18 cellular contexts compared by ENCODE assay signal in the genomic region with DNA sequence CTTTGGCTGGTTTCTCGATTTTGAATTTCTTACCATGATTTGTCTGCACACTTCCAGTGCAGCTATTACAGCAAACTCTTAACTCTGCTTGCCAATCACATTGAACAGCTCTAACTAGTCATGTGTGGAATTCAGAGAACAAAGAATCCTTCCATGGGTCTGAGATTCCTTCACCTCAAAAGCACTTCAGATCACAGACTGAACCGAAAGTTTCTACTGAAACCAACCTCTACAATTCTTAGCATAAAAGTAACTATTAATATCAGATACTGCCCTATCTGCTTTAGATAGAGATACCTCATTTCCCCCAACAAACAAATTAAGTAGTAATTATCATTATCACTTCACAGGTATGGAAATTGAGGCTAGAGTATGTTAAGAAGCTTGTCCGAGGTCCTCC. TPM values are rescaled to one million over a fixed set of nuclear protein-coding genes. Genes with fewer than 3 reads are reported as not detected.
DNase-seq lines count a peak whose midpoint lies in the region; ATAC-seq and TF ChIP-seq lines count a peak whose summit lies in the region.
"Had no signal": no experiment of that assay in that cellular context is flagged by ENCODE, and none has a peak within 500 bp of the region (broad histone marks: within the 10 kb centered on the region; RNA-seq: fewer than 3 reads in every experiment).

No MANE protein-coding gene starts in this region.

- H3K9me3 ChIP-seq in cardiac muscle cell (ENCODE audit: low read depth) (no peaks in the 10 kb centered on the region), left ventricle myocardium inferior (replicated peaks) (peaks cover 6% of the 10 kb centered on the region), upper lobe of right lung (no peaks in the 10 kb centered on the region), gastroesophageal sphincter (no peaks in the 10 kb centered on the region)
- H3K9me3 ChIP-seq: adrenal gland, vagina had no signal

- intact Hi-C loops in left ventricle myocardium inferior (cut with micrococcal nuclease) (no loop called here), upper lobe of right lung (cut with DNase I) (no loop called here)

- peaks cover 11% of the 10 kb centered on the region for H3K4me1 ChIP-seq in cardiac muscle cell (ENCODE audit: low read depth)
- no peaks in the 10 kb centered on the region for H3K4me1 ChIP-seq in left ventricle myocardium inferior
- no peaks in the 10 kb centered on the region for H3K4me1 ChIP-seq in upper lobe of right lung
- no peaks in the 10 kb centered on the region for H3K4me1 ChIP-seq in gastroesophageal sphincter
- H3K4me1 ChIP-seq: adrenal gland, vagina had no signal

- no peak for TF ChIP-seq CTCF in cardiac muscle cell (IDR thresholded peaks at IDR 0.05; ENCODE audit: low read depth, low read length)
- TF ChIP-seq CTCF in left ventricle myocardium inferior (IDR thresholded peaks at IDR 0.05; ENCODE audit: borderline replicate concordance): no peak
- TF ChIP-seq CTCF in upper lobe of right lung (IDR thresholded peaks at IDR 0.05): no peak
- TF ChIP-seq CTCF in gastroesophageal sphincter (IDR thresholded peaks at IDR 0.05): no peak

- WGBS in gastroesophageal sphincter (ENCODE audit: low coverage in 1 of 2), 2 donors: 54 to 61% methylated on average over 3 of the region's 3 CpGs

- in situ Hi-C loops in SK-MEL-5 (cut with HindIII; ENCODE audit: low pct_unique_long_range_greater_than_20kb, low sequenced_read_pairs): no loop called here

- no peaks in the 10 kb centered on the region for H3K27me3 ChIP-seq in cardiac muscle cell
- H3K27me3 ChIP-seq in left ventricle myocardium inferior (ENCODE audit: low read depth): no peaks in the 10 kb centered on the region
- no peaks in the 10 kb centered on the region for H3K27me3 ChIP-seq in upper lobe of right lung
- no peaks in the 10 kb centered on the region for H3K27me3 ChIP-seq in gastroesophageal sphincter
- H3K27me3 ChIP-seq: adrenal gland, vagina had no signal

- H3K4me3 ChIP-seq in cardiac muscle cell (no peak overlapping the region), left ventricle myocardium inferior (no peak overlapping the region), upper lobe of right lung (no peak overlapping the region), gastroesophageal sphincter (no peak overlapping the region)
- H3K4me3 ChIP-seq: adrenal gland, vagina had no signal

- ATAC-seq in HG03025 (IDR thresholded peaks at IDR 0.05; ENCODE audit: low FRiP score, unreplicated experiment): peak; percentile 53
- ATAC-seq in upper lobe of right lung: peak; percentile 22
- no peak for ATAC-seq in gastroesophageal sphincter
- ATAC-seq: CD8-positive, alpha-beta T cell; PC-3 had no signal

- H3K36me3 ChIP-seq in cardiac muscle cell: no peaks in the 10 kb centered on the region
- no peaks in the 10 kb centered on the region for H3K36me3 ChIP-seq in left ventricle myocardium inferior
- H3K36me3 ChIP-seq in upper lobe of right lung: no peaks in the 10 kb centered on the region
- no peaks in the 10 kb centered on the region for H3K36me3 ChIP-seq in gastroesophageal sphincter
- H3K36me3 ChIP-seq: adrenal gland, vagina had no signal

- H3K27ac ChIP-seq in cardiac muscle cell: peak overlapping the region; percentile 40
- H3K27ac ChIP-seq in left ventricle myocardium inferior (replicated peaks): no peak overlapping the region
- H3K27ac ChIP-seq in upper lobe of right lung: no peak overlapping the region
- H3K27ac ChIP-seq in gastroesophageal sphincter: no peak overlapping the region
- H3K27ac ChIP-seq: adrenal gland, vagina had no signal

- no peak for TF ChIP-seq POLR2A in gastroesophageal sphincter (IDR thresholded peaks at IDR 0.05)

- TF ChIP-seq EP300 in gastroesophageal sphincter (IDR thresholded peaks at IDR 0.05): no peak

- DNase-seq in cardiac muscle cell (ENCODE audit: low read depth in 1 of 2, low spot score in 1 of 2) (peak in 1 of 2 donors; percentile 42), left ventricle myocardium inferior (no peak), SK-MEL-5 (ENCODE audit: low read depth, low spot score) (peak; percentile 37), upper lobe of right lung (no peak), NAMALWA (ENCODE audit: low spot score) (no peak)
- no peak for DNase-seq in stimulated activated CD4-positive, alpha-beta T cell treated with anti-CD3 and anti-CD28 coated beads, Interleukin-4, amount 100 ng/mL, for 24 hours
- DNase-seq: activated CD4-positive, alpha-beta memory T cell treated with anti-CD3 and anti-CD28 coated beads for 36 hours; adrenal gland; CD8-positive, alpha-beta T cell; cerebellar nuclear complex; foreskin melanocyte; immature natural killer cell; Kasumi-1; NCI-H510A treated with DMSO at 0.1 percent for 48 hours; PC-3 had no signal

RNA-seq across cellular contexts. Expression of a gene that starts 56.5 kb away (rescaled TPM):
- total RNA-seq in cardiac muscle cell: 6.1 and 8.7 TPM in 2 replicates
- 3.0 and 5.3 TPM in 2 replicates for polyA plus RNA-seq in cardiac muscle cell
- 5.9 TPM for total RNA-seq in left ventricle myocardium inferior
- total RNA-seq in SK-MEL-5 (2014; rRNA removed; shearing (Covaris generic)): 10.1 and 14.1 TPM in 2 replicates
- 4.8 and 5.6 TPM in 2 replicates for polyA plus RNA-seq in SK-MEL-5 (2015; cell fraction: cytosol; rRNA removed)
- polyA plus RNA-seq in SK-MEL-5 (2015; cell fraction: nucleus; rRNA removed): 12.5 and 13.4 TPM in 2 replicates
- 8.2 TPM for total RNA-seq in upper lobe of right lung
- 10 to 100 TPM in 1 of 4 donors, 1 to 10 TPM in 3; 6.7 to 13.4 (median 9.5) TPM for total RNA-seq in gastroesophageal sphincter
